1 cellular context compared by ENCODE assay signal in the genomic region with DNA sequence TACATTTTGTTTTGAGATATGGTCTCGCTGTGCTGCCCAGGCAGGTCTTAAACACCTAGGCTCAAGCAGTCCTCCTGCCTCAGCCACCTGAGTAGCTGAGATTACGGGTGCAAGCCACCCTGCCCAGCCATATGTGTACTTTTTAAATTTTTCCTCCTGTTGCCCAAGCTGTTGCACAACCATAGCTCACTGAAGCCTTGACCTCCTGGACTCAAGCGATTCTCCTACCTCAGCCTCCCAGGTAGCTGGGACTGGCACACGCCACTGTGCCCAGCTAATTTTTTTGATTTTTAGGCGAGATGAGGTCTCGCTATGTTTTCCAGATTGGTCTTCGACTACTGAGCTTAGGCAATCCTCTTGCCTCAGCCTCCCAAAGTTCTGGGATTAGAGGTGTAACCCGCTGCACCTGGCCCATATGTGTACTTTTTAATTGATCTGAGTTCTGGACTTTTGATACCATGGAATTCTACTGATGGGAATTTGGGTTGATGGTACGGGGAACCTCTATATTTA.
A peak's percentile ranks its signal among the peaks of the same experiment; 100 is the strongest.
TF ChIP-seq lines count a peak whose summit lies in the region.

No MANE protein-coding gene starts in this region.

TF ChIP-seq in liver, 16 proteins besides CTCF, POLR2A, EP300 and RAD21:
- TF ChIP-seq RXRA (IDR thresholded peaks at IDR 0.05) (peak; percentile 91 to 92), GABPA (IDR thresholded peaks at IDR 0.05 in 1 of 2, conservative IDR thresholded peaks at IDR 0.05 in 1 of 2) (peak in 1 of 2 donors; percentile 16), HNF4A (conservative IDR thresholded peaks at IDR 0.05) (peak; percentile 95 to 97), EGR1 (IDR thresholded peaks at IDR 0.05; ENCODE audit: low read depth in 2 of 2) (peak; percentile 24 to 48), TAF1 (conservative IDR thresholded peaks at IDR 0.05) (no peak), YY1 (IDR thresholded peaks at IDR 0.05) (peak; percentile 72), FOXA2 (IDR thresholded peaks at IDR 0.05) (peak; percentile 6), SP1 (IDR thresholded peaks at IDR 0.05) (peak; percentile 96), JUND (IDR thresholded peaks at IDR 0.05) (peak; percentile 88 to 91), FOXA1 (IDR thresholded peaks at IDR 0.05) (peak; percentile 24), HNF4G (IDR thresholded peaks at IDR 0.05) (peak; percentile 91), NR2F2 (IDR thresholded peaks at IDR 0.05) (peak; percentile 78)
- TF ChIP-seq, protein P1, sequence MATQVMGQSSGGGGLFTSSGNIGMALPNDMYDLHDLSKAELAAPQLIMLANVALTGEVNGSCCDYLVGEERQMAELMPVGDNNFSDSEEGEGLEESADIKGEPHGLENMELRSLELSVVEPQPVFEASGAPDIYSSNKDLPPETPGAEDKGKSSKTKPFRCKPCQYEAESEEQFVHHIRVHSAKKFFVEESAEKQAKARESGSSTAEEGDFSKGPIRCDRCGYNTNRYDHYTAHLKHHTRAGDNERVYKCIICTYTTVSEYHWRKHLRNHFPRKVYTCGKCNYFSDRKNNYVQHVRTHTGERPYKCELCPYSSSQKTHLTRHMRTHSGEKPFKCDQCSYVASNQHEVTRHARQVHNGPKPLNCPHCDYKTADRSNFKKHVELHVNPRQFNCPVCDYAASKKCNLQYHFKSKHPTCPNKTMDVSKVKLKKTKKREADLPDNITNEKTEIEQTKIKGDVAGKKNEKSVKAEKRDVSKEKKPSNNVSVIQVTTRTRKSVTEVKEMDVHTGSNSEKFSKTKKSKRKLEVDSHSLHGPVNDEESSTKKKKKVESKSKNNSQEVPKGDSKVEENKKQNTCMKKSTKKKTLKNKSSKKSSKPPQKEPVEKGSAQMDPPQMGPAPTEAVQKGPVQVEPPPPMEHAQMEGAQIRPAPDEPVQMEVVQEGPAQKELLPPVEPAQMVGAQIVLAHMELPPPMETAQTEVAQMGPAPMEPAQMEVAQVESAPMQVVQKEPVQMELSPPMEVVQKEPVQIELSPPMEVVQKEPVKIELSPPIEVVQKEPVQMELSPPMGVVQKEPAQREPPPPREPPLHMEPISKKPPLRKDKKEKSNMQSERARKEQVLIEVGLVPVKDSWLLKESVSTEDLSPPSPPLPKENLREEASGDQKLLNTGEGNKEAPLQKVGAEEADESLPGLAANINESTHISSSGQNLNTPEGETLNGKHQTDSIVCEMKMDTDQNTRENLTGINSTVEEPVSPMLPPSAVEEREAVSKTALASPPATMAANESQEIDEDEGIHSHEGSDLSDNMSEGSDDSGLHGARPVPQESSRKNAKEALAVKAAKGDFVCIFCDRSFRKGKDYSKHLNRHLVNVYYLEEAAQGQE (IDR thresholded peaks at IDR 0.05): peak; percentile 66
- TF ChIP-seq, protein P2, sequence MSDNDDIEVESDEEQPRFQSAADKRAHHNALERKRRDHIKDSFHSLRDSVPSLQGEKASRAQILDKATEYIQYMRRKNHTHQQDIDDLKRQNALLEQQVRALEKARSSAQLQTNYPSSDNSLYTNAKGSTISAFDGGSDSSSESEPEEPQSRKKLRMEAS (IDR thresholded peaks at IDR 0.05): peak; percentile 78
- TF ChIP-seq, protein P3, sequence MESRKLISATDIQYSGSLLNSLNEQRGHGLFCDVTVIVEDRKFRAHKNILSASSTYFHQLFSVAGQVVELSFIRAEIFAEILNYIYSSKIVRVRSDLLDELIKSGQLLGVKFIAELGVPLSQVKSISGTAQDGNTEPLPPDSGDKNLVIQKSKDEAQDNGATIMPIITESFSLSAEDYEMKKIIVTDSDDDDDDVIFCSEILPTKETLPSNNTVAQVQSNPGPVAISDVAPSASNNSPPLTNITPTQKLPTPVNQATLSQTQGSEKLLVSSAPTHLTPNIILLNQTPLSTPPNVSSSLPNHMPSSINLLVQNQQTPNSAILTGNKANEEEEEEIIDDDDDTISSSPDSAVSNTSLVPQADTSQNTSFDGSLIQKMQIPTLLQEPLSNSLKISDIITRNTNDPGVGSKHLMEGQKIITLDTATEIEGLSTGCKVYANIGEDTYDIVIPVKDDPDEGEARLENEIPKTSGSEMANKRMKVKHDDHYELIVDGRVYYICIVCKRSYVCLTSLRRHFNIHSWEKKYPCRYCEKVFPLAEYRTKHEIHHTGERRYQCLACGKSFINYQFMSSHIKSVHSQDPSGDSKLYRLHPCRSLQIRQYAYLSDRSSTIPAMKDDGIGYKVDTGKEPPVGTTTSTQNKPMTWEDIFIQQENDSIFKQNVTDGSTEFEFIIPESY (IDR thresholded peaks at IDR 0.05): peak; percentile 89
- TF ChIP-seq, protein P4, sequence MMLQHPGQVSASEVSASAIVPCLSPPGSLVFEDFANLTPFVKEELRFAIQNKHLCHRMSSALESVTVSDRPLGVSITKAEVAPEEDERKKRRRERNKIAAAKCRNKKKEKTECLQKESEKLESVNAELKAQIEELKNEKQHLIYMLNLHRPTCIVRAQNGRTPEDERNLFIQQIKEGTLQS (IDR thresholded peaks at IDR 0.05): peak; percentile 84
